Comparison of ENCODE assay signal across 17 cellular contexts in the genomic region with DNA sequence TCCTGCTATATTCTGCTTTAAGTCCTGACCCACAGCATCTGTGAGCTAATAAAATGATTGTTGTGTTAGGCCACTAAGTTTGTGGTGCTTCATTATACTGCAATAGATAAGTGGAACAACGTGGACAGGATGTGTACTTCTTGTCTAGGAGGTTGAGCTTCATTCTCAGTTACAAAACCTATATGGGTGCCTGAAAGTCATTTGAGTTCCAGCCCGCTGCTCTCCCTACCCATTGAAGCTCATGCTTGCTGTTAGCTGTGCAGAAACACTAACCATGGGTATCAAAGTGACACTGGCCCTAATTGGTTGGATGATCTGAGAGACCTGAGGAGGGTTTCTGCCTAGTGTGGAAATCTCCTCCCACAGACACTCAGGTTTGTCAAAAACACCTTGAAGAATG.
DNase-seq lines count a peak whose midpoint lies in the region; ATAC-seq, FAIRE-seq and TF ChIP-seq lines count a peak whose summit lies in the region.
"Had no signal": no experiment of that assay in that cellular context is flagged by ENCODE, and none has a peak within 500 bp of the region (broad histone marks: within the 10 kb centered on the region; RNA-seq: fewer than 3 reads in every experiment).

No MANE protein-coding gene starts in this region.

- no peak for TF ChIP-seq CTCF in omental fat pad (IDR thresholded peaks at IDR 0.05)

- peak; percentile 30 for FAIRE-seq in GM12892 (lab: Jason Lieb, UNC)

- ATAC-seq in GM19452 (IDR thresholded peaks at IDR 0.05; ENCODE audit: unreplicated experiment) = peak; percentile 55
- ATAC-seq in HG02798 (IDR thresholded peaks at IDR 0.05; ENCODE audit: poor library complexity, unreplicated experiment) = peak; percentile 28
- ATAC-seq in HG03442 (IDR thresholded peaks at IDR 0.05; ENCODE audit: unreplicated experiment) = peak; percentile 48
- ATAC-seq in omental fat pad (ENCODE audit: low FRiP score) = no peak
- ATAC-seq: body of pancreas, left lung, Panc1 had no signal

- H3K27me3 ChIP-seq in MG63 = no peaks in the 10 kb centered on the region
- H3K27me3 ChIP-seq: body of pancreas, left lung, stomach had no signal

- no peaks in the 10 kb centered on the region for H3K36me3 ChIP-seq in MG63
- H3K36me3 ChIP-seq: left lung, stomach had no signal

- TF ChIP-seq POLR2A in GM12892 (IDR thresholded peaks at IDR 0.05; ENCODE audit: low read depth, low read length) = no peak

- no peak overlapping the region for H3K4me3 ChIP-seq in MG63
- H3K4me3 ChIP-seq: body of pancreas, left lung, stomach had no signal

- intact Hi-C loops in cardiac septum (cut with DNase I) = no loop called here

- DNase-seq in GM12892 (ENCODE audit: insufficient read length) (peak; percentile 4), omental fat pad (ENCODE audit: low spot score) (no peak), MG63 (no peak), cardiac septum (ENCODE audit: low spot score) (no peak), NCI-H82 treated with DMSO at 0.1 percent for 48 hours (lab: John Stamatoyannopoulos, UW; ENCODE audit: unreplicated experiment) (no peak)
- DNase-seq: activated gamma-delta T cell; body of pancreas; CD4-positive, alpha-beta memory T cell; HCEC 1CT; left lung; NCI-H1694; NCI-H524; stomach had no signal

- no peaks in the 10 kb centered on the region for H3K9me3 ChIP-seq in MG63
- H3K9me3 ChIP-seq: body of pancreas, left lung, stomach had no signal
